Comparison of ENCODE assay signal across 19 cellular contexts in genomic region chr18:73279499-73279898, GRCh38.
"Had no signal": no experiment of that assay in that cellular context is flagged by ENCODE, and none has a peak within 500 bp of the region (broad histone marks: within the 10 kb centered on the region; RNA-seq: fewer than 3 reads in every experiment).

No MANE protein-coding gene starts in this region.

- H3K27ac Mint-ChIP-seq: activated CD4-positive, alpha-beta memory T cell treated with anti-CD3 and anti-CD28 coated beads, Interleukin-2, amount 10 ng/mL, durations not matched to agents 7 days and 5 days; activated CD4-positive, alpha-beta T cell treated with anti-CD3 and anti-CD28 coated beads for 36 hours; activated naive CD4-positive, alpha-beta T cell treated with anti-CD3 and anti-CD28 coated beads, Interleukin-2, amount 10 ng/mL, durations not matched to agents 7 days and 5 days; activated T-cell treated with anti-CD3 and anti-CD28 coated beads, Interleukin-2, amount 50 U/mL, for 24 hours; endodermal cell; natural killer cell treated with Interleukin-12 subunit alpha and Interleukin-12 subunit beta and Interleukin-15 and Interleukin-18, amount 100 ng/mL, for 72 hours had no signal

- H3K4me3 ChIP-seq: ascending aorta, breast epithelium, tibial nerve, vagina had no signal

- H3K9me3 Mint-ChIP-seq: endodermal cell had no signal

- H3K36me3 Mint-ChIP-seq: activated naive CD4-positive, alpha-beta T cell treated with anti-CD3 and anti-CD28 coated beads, Interleukin-2, amount 10 ng/mL, durations not matched to agents 7 days and 5 days had no signal

- H3K4me3 Mint-ChIP-seq: activated CD4-positive, alpha-beta memory T cell treated with anti-CD3 and anti-CD28 coated beads, Interleukin-2, amount 10 ng/mL, durations not matched to agents 7 days and 5 days; activated CD4-positive, alpha-beta T cell treated with anti-CD3 and anti-CD28 coated beads for 36 hours; activated naive CD4-positive, alpha-beta T cell treated with anti-CD3 and anti-CD28 coated beads, Interleukin-2, amount 10 ng/mL, durations not matched to agents 7 days and 5 days; activated T-cell treated with anti-CD3 and anti-CD28 coated beads, Interleukin-2, amount 50 U/mL, for 24 hours; endodermal cell; natural killer cell treated with Interleukin-12 subunit alpha and Interleukin-12 subunit beta and Interleukin-15 and Interleukin-18, amount 100 ng/mL, for 72 hours had no signal

- H3K4me1 Mint-ChIP-seq: activated CD4-positive, alpha-beta memory T cell treated with anti-CD3 and anti-CD28 coated beads, Interleukin-2, amount 10 ng/mL, durations not matched to agents 7 days and 5 days; activated CD4-positive, alpha-beta T cell treated with anti-CD3 and anti-CD28 coated beads for 36 hours; activated naive CD4-positive, alpha-beta T cell treated with anti-CD3 and anti-CD28 coated beads, Interleukin-2, amount 10 ng/mL, durations not matched to agents 7 days and 5 days; endodermal cell had no signal

- H3K27ac ChIP-seq: ascending aorta, breast epithelium, dorsolateral prefrontal cortex, tibial nerve, vagina had no signal

- H3K4me1 ChIP-seq: ascending aorta, breast epithelium, tibial nerve, vagina had no signal

- H3K27me3 ChIP-seq: ascending aorta, breast epithelium, dorsolateral prefrontal cortex, tibial nerve, vagina had no signal

- H3K27me3 Mint-ChIP-seq: activated CD4-positive, alpha-beta memory T cell treated with anti-CD3 and anti-CD28 coated beads, Interleukin-2, amount 10 ng/mL, durations not matched to agents 7 days and 5 days; activated CD4-positive, alpha-beta T cell treated with anti-CD3 and anti-CD28 coated beads for 36 hours; activated naive CD4-positive, alpha-beta T cell treated with anti-CD3 and anti-CD28 coated beads, Interleukin-2, amount 10 ng/mL, durations not matched to agents 7 days and 5 days; activated T-cell treated with anti-CD3 and anti-CD28 coated beads, Interleukin-2, amount 50 U/mL, for 24 hours; natural killer cell treated with Interleukin-12 subunit alpha and Interleukin-12 subunit beta and Interleukin-15 and Interleukin-18, amount 100 ng/mL, for 72 hours had no signal

- H3K9me3 ChIP-seq: ascending aorta, breast epithelium, tibial nerve, vagina had no signal

- DNase-seq: activated CD4-positive, alpha-beta memory T cell treated with anti-CD3 and anti-CD28 coated beads, Interleukin-2, amount 10 ng/mL, durations not matched to agents 7 days and 5 days; activated CD4-positive, alpha-beta T cell treated with anti-CD3 and anti-CD28 coated beads for 36 hours; activated naive CD4-positive, alpha-beta T cell treated with anti-CD3 and anti-CD28 coated beads, Interleukin-2, amount 10 ng/mL, durations not matched to agents 7 days and 5 days; activated T-cell treated with anti-CD3 and anti-CD28 coated beads, Interleukin-2, amount 50 U/mL, for 24 hours; endodermal cell; erythroblast; hypothalamus; kidney; mesenchymal stem cell; nucleus accumbens; retina; stimulated activated CD4-positive, alpha-beta T cell treated with anti-CD3 and anti-CD28 coated beads, Interleukin-4, amount 100 ng/mL, for 24 hours; stimulated activated naive CD4-positive, alpha-beta T cell had no signal

- ATAC-seq: activated CD4-positive, alpha-beta T cell treated with anti-CD3 and anti-CD28 coated beads for 36 hours; natural killer cell treated with Interleukin-12 subunit alpha and Interleukin-12 subunit beta and Interleukin-15 and Interleukin-18, amount 100 ng/mL, for 72 hours had no signal
